In the genomic region with DNA sequence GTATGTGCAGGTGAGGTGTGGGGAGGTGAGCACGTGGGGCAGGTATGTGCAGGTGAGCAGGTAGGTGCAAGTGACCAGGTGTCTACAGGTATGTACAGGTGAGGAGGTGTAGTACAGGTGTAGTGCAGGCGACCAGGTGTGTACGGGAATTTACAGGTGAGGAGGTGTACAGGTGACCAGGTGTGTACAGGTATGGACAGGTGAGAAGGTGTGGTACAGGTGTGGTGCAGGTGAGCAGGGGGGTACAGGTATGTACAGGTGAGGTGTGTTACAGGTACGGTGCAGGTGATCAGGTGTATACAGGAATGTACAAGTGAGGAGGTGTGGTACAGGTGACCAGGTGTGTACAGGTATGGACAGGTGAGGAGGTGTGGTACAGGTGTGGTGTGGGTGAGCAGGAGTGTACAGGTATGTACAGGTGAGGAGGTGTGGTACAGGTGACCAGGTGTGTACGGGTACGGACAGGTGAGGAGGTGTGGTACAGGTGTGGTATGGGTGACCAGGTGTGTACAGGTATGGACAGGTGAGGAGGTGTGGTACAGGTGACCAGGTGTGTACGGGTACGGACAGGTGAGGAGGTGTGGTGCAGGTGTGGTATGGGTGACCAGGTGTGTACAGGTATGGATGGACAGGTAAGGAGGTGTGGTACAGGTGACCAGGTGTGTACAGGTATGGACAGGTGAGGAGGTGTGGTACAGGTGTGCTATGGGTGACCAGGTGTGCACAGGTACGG, we compare ENCODE assay signal across 1 cellular context.
TF ChIP-seq lines count a peak whose summit lies in the region.

No MANE protein-coding gene starts in this region.

TF ChIP-seq in SK-N-SH treated with all-trans-retinoic acid at 6 μM for 48 hours, 23 proteins besides CTCF, POLR2A, EP300 and RAD21 (continued from another document):
- TF ChIP-seq, protein P1, sequence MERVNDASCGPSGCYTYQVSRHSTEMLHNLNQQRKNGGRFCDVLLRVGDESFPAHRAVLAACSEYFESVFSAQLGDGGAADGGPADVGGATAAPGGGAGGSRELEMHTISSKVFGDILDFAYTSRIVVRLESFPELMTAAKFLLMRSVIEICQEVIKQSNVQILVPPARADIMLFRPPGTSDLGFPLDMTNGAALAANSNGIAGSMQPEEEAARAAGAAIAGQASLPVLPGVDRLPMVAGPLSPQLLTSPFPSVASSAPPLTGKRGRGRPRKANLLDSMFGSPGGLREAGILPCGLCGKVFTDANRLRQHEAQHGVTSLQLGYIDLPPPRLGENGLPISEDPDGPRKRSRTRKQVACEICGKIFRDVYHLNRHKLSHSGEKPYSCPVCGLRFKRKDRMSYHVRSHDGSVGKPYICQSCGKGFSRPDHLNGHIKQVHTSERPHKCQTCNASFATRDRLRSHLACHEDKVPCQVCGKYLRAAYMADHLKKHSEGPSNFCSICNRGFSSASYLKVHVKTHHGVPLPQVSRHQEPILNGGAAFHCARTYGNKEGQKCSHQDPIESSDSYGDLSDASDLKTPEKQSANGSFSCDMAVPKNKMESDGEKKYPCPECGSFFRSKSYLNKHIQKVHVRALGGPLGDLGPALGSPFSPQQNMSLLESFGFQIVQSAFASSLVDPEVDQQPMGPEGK (CRISPR knock-in tag; IDR thresholded peaks at IDR 0.05; ENCODE audit: borderline replicate concordance) = no peak
- TF ChIP-seq, protein P2, sequence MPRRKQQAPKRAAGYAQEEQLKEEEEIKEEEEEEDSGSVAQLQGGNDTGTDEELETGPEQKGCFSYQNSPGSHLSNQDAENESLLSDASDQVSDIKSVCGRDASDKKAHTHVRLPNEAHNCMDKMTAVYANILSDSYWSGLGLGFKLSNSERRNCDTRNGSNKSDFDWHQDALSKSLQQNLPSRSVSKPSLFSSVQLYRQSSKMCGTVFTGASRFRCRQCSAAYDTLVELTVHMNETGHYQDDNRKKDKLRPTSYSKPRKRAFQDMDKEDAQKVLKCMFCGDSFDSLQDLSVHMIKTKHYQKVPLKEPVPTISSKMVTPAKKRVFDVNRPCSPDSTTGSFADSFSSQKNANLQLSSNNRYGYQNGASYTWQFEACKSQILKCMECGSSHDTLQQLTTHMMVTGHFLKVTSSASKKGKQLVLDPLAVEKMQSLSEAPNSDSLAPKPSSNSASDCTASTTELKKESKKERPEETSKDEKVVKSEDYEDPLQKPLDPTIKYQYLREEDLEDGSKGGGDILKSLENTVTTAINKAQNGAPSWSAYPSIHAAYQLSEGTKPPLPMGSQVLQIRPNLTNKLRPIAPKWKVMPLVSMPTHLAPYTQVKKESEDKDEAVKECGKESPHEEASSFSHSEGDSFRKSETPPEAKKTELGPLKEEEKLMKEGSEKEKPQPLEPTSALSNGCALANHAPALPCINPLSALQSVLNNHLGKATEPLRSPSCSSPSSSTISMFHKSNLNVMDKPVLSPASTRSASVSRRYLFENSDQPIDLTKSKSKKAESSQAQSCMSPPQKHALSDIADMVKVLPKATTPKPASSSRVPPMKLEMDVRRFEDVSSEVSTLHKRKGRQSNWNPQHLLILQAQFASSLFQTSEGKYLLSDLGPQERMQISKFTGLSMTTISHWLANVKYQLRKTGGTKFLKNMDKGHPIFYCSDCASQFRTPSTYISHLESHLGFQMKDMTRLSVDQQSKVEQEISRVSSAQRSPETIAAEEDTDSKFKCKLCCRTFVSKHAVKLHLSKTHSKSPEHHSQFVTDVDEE (CRISPR knock-in tag; IDR thresholded peaks at IDR 0.05) = no peak
- TF ChIP-seq, protein P3, sequence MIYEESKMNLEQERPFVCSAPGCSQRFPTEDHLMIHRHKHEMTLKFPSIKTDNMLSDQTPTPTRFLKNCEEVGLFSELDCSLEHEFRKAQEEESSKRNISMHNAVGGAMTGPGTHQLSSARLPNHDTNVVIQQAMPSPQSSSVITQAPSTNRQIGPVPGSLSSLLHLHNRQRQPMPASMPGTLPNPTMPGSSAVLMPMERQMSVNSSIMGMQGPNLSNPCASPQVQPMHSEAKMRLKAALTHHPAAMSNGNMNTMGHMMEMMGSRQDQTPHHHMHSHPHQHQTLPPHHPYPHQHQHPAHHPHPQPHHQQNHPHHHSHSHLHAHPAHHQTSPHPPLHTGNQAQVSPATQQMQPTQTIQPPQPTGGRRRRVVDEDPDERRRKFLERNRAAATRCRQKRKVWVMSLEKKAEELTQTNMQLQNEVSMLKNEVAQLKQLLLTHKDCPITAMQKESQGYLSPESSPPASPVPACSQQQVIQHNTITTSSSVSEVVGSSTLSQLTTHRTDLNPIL (CRISPR knock-in tag; IDR thresholded peaks at IDR 0.05; ENCODE audit: low read depth) = no peak
- TF ChIP-seq, protein P4, sequence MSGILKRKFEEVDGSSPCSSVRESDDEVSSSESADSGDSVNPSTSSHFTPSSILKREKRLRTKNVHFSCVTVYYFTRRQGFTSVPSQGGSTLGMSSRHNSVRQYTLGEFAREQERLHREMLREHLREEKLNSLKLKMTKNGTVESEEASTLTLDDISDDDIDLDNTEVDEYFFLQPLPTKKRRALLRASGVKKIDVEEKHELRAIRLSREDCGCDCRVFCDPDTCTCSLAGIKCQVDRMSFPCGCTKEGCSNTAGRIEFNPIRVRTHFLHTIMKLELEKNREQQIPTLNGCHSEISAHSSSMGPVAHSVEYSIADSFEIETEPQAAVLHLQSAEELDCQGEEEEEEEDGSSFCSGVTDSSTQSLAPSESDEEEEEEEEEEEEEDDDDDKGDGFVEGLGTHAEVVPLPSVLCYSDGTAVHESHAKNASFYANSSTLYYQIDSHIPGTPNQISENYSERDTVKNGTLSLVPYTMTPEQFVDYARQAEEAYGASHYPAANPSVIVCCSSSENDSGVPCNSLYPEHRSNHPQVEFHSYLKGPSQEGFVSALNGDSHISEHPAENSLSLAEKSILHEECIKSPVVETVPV (CRISPR knock-in tag; IDR thresholded peaks at IDR 0.05) = no peak
- TF ChIP-seq ZFP3 (CRISPR knock-in tag; IDR thresholded peaks at IDR 0.05) = no peak
TF ChIP-seq in SK-N-SH treated with all-trans-retinoic acid at 6 μM for 48 hours: peak in this region for 0.
